8 cellular contexts compared by ENCODE assay signal in the genomic region with DNA sequence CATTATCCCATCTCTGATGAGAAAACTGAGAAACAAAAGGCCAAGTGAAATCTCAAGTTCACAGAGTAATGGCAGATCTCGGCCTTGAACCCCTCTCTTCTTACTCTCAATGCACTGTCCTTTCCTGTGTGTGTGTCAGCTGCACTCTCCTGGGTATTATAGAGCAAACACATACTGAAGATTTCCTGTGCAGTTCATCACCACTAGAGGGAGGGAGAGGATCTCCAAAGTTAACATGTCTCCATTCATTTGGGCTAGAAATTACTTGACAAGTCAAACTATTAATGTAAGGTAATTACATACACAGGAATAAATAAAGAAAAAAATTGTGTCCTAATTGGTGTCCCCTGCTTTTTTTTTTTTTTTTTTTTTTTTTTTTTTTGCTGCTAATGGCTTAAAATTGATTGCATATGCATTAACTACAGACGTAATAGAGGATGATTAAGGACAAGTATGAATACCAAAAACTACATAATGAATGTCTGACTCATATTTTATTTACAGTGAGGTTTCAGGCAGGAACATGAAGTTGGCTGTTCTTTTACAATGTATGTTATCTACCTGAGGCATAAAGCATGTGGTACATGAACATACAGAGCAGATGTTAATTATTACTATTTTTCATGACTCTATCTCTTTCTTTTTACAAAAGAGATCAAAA.
DNase-seq lines count a peak whose midpoint lies in the region; ATAC-seq, FAIRE-seq and TF ChIP-seq lines count a peak whose summit lies in the region.

No MANE protein-coding gene starts in this region.

- peak; percentile 90 for TF ChIP-seq CTCF in BE2C (IDR thresholded peaks at IDR 0.05; ENCODE audit: low read depth, low read length)

- peak; percentile 92 for ATAC-seq in HG02571 (IDR thresholded peaks at IDR 0.05; ENCODE audit: unreplicated experiment)
- ATAC-seq in naive thymus-derived CD8-positive, alpha-beta T cell, result peak; percentile 62 to 75

- H3K27me3 ChIP-seq in BE2C, result no peaks in the 10 kb centered on the region

- H3K27me3 Mint-ChIP-seq in naive thymus-derived CD8-positive, alpha-beta T cell, result peaks cover 4 to 10% (median 6%) of the 10 kb centered on the region in 5 donors
- H3K27me3 Mint-ChIP-seq in activated T-cell treated with anti-CD3 and anti-CD28 coated beads, Interleukin-2, amount 50 U/mL, for 24 hours, result peaks cover 9% of the 10 kb centered on the region

- no peak for TF ChIP-seq POLR2A in GM12892 (IDR thresholded peaks at IDR 0.05; ENCODE audit: low read depth, low read length)

- no peaks in the 10 kb centered on the region for H3K36me3 Mint-ChIP-seq in naive thymus-derived CD8-positive, alpha-beta T cell
- no peaks in the 10 kb centered on the region for H3K36me3 Mint-ChIP-seq in activated T-cell treated with anti-CD3 and anti-CD28 coated beads, Interleukin-2, amount 50 U/mL, for 24 hours (ENCODE audit: low read depth)

- POLR2A ChIA-PET in naive thymus-derived CD8-positive, alpha-beta T cell (lab: Charles Lee), result interaction anchor here (0.7 kb wide), 1 partner anchor 389 kb away, joined by 3 read pairs; no protein-coding TSS in a partner anchor

- FAIRE-seq in GM12892 (lab: Jason Lieb, UNC), result peak; percentile 82

- H3K36me3 ChIP-seq in BE2C, result no peaks in the 10 kb centered on the region

- H3K4me3 Mint-ChIP-seq in naive thymus-derived CD8-positive, alpha-beta T cell, result no peak overlapping the region
- H3K4me3 Mint-ChIP-seq in activated T-cell treated with anti-CD3 and anti-CD28 coated beads, Interleukin-2, amount 50 U/mL, for 24 hours, result no peak overlapping the region

- no peak overlapping the region for H3K27ac Mint-ChIP-seq in naive thymus-derived CD8-positive, alpha-beta T cell
- H3K27ac Mint-ChIP-seq in activated T-cell treated with anti-CD3 and anti-CD28 coated beads, Interleukin-2, amount 50 U/mL, for 24 hours, result no peak overlapping the region

- H3K4me1 ChIP-seq in BE2C, result no peaks in the 10 kb centered on the region

- DNase-seq in BE2C, result peak; percentile 27
- DNase-seq in GM12892 (ENCODE audit: insufficient read length), result peak; percentile 14
- peak; percentile 64 for DNase-seq in M059J (ENCODE audit: low read depth)
- peak; percentile 7 for DNase-seq in SIG-M5 (lab: John Stamatoyannopoulos, UW)
- DNase-seq in epidermal melanocyte (ENCODE audit: insufficient read length, low spot score), result peak; percentile 44
- DNase-seq in naive thymus-derived CD8-positive, alpha-beta T cell, result peak in 7 of 10 donors; percentile 1 to 54 (median 19)
- DNase-seq in activated T-cell treated with anti-CD3 and anti-CD28 coated beads, Interleukin-2, amount 50 U/mL, for 24 hours, result no peak

- no peak overlapping the region for H3K4me3 ChIP-seq in BE2C (ENCODE audit: low read depth, low read length)

- no peaks in the 10 kb centered on the region for H3K9me3 ChIP-seq in BE2C

- no peaks in the 10 kb centered on the region for H3K9me3 Mint-ChIP-seq in naive thymus-derived CD8-positive, alpha-beta T cell
- H3K9me3 Mint-ChIP-seq in activated T-cell treated with anti-CD3 and anti-CD28 coated beads, Interleukin-2, amount 50 U/mL, for 24 hours, result no peaks in the 10 kb centered on the region

- no peaks in the 10 kb centered on the region for H3K4me1 Mint-ChIP-seq in naive thymus-derived CD8-positive, alpha-beta T cell
- H3K4me1 Mint-ChIP-seq in activated T-cell treated with anti-CD3 and anti-CD28 coated beads, Interleukin-2, amount 50 U/mL, for 24 hours (ENCODE audit: low read depth), result no peaks in the 10 kb centered on the region
